Comparison of ENCODE assay signal across 8 cellular contexts in genomic region chrX:53048169-53049126, GRCh38. TPM values are rescaled to one million over a fixed set of nuclear protein-coding genes. Genes with fewer than 3 reads are reported as not detected.
A peak's percentile ranks its signal among the peaks of the same experiment; 100 is the strongest.
DNase-seq lines count a peak whose midpoint lies in the region; ATAC-seq and TF ChIP-seq lines count a peak whose summit lies in the region.

Gene GPR173 (plus strand): TSS chrX:53048789. CDS start chrX:53076622, 27,833 bp downstream.

- peak within 1 kb of the TSS in 11 of 12 donors; percentile 15 to 63 (median 46) for H3K4me3 ChIP-seq in heart left ventricle

- no peak within 1 kb of the TSS for H3K27ac Mint-ChIP-seq in activated B cell treated with CpG ODN at 0.5 μM for 24 hours
- H3K27ac Mint-ChIP-seq in activated naive CD4-positive, alpha-beta T cell treated with anti-CD3 and anti-CD28 coated beads, Interleukin-2, amount 50 U/mL, for 72 hours = no peak within 1 kb of the TSS
- H3K27ac Mint-ChIP-seq in activated T-helper 1 cell treated with anti-CD3 and anti-CD28 coated beads, Interleukin-12 subunit alpha, Interleukin-12 subunit beta, Interleukin-2, Interleukin-4 antibody, amounts not matched to agents 30 ng/mL and 10 ng/mL and 1 ng/mL, durations not matched to agents 14 hours and 24 hours and 36 hours = no peak within 1 kb of the TSS

- peaks cover 0 to 13% (median 0%) of the 10 kb centered on the region in 9 donors for H3K27me3 ChIP-seq in heart left ventricle

- H3K27ac ChIP-seq in heart left ventricle = peak within 1 kb of the TSS in 5 of 12 donors; percentile 3 to 46 (median 23)

- 1 to 30% (median 15%) methylated on average over 21 to 31 of the region's 38 CpGs for WGBS in heart left ventricle, 4 donors

- no peaks in the 10 kb centered on the region for H3K36me3 ChIP-seq in heart left ventricle

- intact Hi-C loops in Right ventricle myocardium inferior (cut with DNase I) (no loop called here), cardiac septum (cut with DNase I) (no loop called here), activated B cell treated with CpG ODN at 0.5 μM for 24 hours (cut with micrococcal nuclease) (no loop called here), heart left ventricle (cut with DNase I) (no loop called here), posterior cingulate gyrus (cut with DNase I) (no loop called here)
- intact Hi-C loops in activated T-helper 1 cell treated with anti-CD3 and anti-CD28 coated beads, Interleukin-12 subunit alpha, Interleukin-12 subunit beta, Interleukin-2, Interleukin-4 antibody, amounts not matched to agents 30 ng/mL and 10 ng/mL and 1 ng/mL, durations not matched to agents 14 hours and 24 hours and 36 hours (cut with micrococcal nuclease) = no loop called here

- no peaks in the 10 kb centered on the region for H3K36me3 Mint-ChIP-seq in activated B cell treated with CpG ODN at 0.5 μM for 24 hours (ENCODE audit: low read depth)
- H3K36me3 Mint-ChIP-seq in activated naive CD4-positive, alpha-beta T cell treated with anti-CD3 and anti-CD28 coated beads, Interleukin-2, amount 50 U/mL, for 72 hours = no peaks in the 10 kb centered on the region
- H3K36me3 Mint-ChIP-seq in activated T-helper 1 cell treated with anti-CD3 and anti-CD28 coated beads, Interleukin-12 subunit alpha, Interleukin-12 subunit beta, Interleukin-2, Interleukin-4 antibody, amounts not matched to agents 30 ng/mL and 10 ng/mL and 1 ng/mL, durations not matched to agents 14 hours and 24 hours and 36 hours (ENCODE audit: low read depth) = no peaks in the 10 kb centered on the region

- no peaks in the 10 kb centered on the region for H3K27me3 Mint-ChIP-seq in activated B cell treated with CpG ODN at 0.5 μM for 24 hours
- H3K27me3 Mint-ChIP-seq in activated T-helper 1 cell treated with anti-CD3 and anti-CD28 coated beads, Interleukin-12 subunit alpha, Interleukin-12 subunit beta, Interleukin-2, Interleukin-4 antibody, amounts not matched to agents 30 ng/mL and 10 ng/mL and 1 ng/mL, durations not matched to agents 14 hours and 24 hours and 36 hours (ENCODE audit: insufficient read depth) = peaks cover 7% of the 10 kb centered on the region

- POLR2A ChIA-PET in activated B cell treated with CpG ODN at 0.5 μM for 24 hours (lab: Charles Lee) = interaction anchor here (0.8 kb wide), 1 partner anchor 33 kb away, joined by 3 read pairs; the partner anchor contains the start of gene TSPYL2

- CTCF ChIA-PET in activated B cell treated with CpG ODN at 0.5 μM for 24 hours (lab: Charles Lee) = no interaction called here

- TF ChIP-seq CTCF in activated B cell treated with CpG ODN at 0.5 μM for 24 hours (IDR thresholded peaks at IDR 0.05) (no peak), heart left ventricle (IDR thresholded peaks at IDR 0.05) (no peak)

- peak within 1 kb of the TSS; percentile 48 for H3K4me3 Mint-ChIP-seq in activated B cell treated with CpG ODN at 0.5 μM for 24 hours
- H3K4me3 Mint-ChIP-seq in activated T-helper 1 cell treated with anti-CD3 and anti-CD28 coated beads, Interleukin-12 subunit alpha, Interleukin-12 subunit beta, Interleukin-2, Interleukin-4 antibody, amounts not matched to agents 30 ng/mL and 10 ng/mL and 1 ng/mL, durations not matched to agents 14 hours and 24 hours and 36 hours = no peak within 1 kb of the TSS

- H3K4me1 ChIP-seq in heart left ventricle = peaks cover 0 to 5% (median 0%) of the 10 kb centered on the region in 12 donors

- H3K4me1 Mint-ChIP-seq in activated B cell treated with CpG ODN at 0.5 μM for 24 hours = peaks cover 3% of the 10 kb centered on the region
- no peaks in the 10 kb centered on the region for H3K4me1 Mint-ChIP-seq in activated T-helper 1 cell treated with anti-CD3 and anti-CD28 coated beads, Interleukin-12 subunit alpha, Interleukin-12 subunit beta, Interleukin-2, Interleukin-4 antibody, amounts not matched to agents 30 ng/mL and 10 ng/mL and 1 ng/mL, durations not matched to agents 14 hours and 24 hours and 36 hours (ENCODE audit: low read depth)

- DNase-seq in Right ventricle myocardium inferior (ENCODE audit: missing footprints) (no peak), cardiac septum (ENCODE audit: low spot score) (no peak), activated B cell treated with CpG ODN at 0.5 μM for 24 hours (no peak), heart left ventricle (peak; percentile 40 to 64 (median 55)), posterior cingulate gyrus (peak; percentile 51 to 95 (median 66)), OCI-M1 (lab: John Stamatoyannopoulos, UW) (no peak)
- no peak for DNase-seq in activated naive CD4-positive, alpha-beta T cell treated with anti-CD3 and anti-CD28 coated beads, Interleukin-2, amount 50 U/mL, for 72 hours (ENCODE audit: low spot score in 2 of 2)
- DNase-seq in activated T-helper 1 cell treated with anti-CD3 and anti-CD28 coated beads, Interleukin-12 subunit alpha, Interleukin-12 subunit beta, Interleukin-2, Interleukin-4 antibody, amounts not matched to agents 30 ng/mL and 10 ng/mL and 1 ng/mL, durations not matched to agents 14 hours and 24 hours and 36 hours (ENCODE audit: low spot score) = no peak

- H3K9me3 ChIP-seq in heart left ventricle = no peaks in the 10 kb centered on the region

- TF ChIP-seq POLR2A in heart left ventricle (IDR thresholded peaks at IDR 0.05) = no peak

- H3K9me3 Mint-ChIP-seq in activated B cell treated with CpG ODN at 0.5 μM for 24 hours = no peaks in the 10 kb centered on the region
- H3K9me3 Mint-ChIP-seq in activated naive CD4-positive, alpha-beta T cell treated with anti-CD3 and anti-CD28 coated beads, Interleukin-2, amount 50 U/mL, for 72 hours = no peaks in the 10 kb centered on the region
- no peaks in the 10 kb centered on the region for H3K9me3 Mint-ChIP-seq in activated T-helper 1 cell treated with anti-CD3 and anti-CD28 coated beads, Interleukin-12 subunit alpha, Interleukin-12 subunit beta, Interleukin-2, Interleukin-4 antibody, amounts not matched to agents 30 ng/mL and 10 ng/mL and 1 ng/mL, durations not matched to agents 14 hours and 24 hours and 36 hours

- ATAC-seq in Right ventricle myocardium inferior (peak; percentile 93), activated B cell treated with CpG ODN at 0.5 μM for 24 hours (ENCODE audit: low read depth) (peak; percentile 25), heart left ventricle (peak; percentile 70 to 95 (median 92))
- ATAC-seq in activated naive CD4-positive, alpha-beta T cell treated with anti-CD3 and anti-CD28 coated beads, Interleukin-2, amount 50 U/mL, for 72 hours = no peak

RNA-seq across cellular contexts. Expression of gene GPR173, which starts in this region (rescaled TPM):
- total RNA-seq in Right ventricle myocardium inferior (0.35 TPM), cardiac septum (3.2 TPM), activated B cell treated with CpG ODN at 0.5 μM for 24 hours (0.10 and 0.16 TPM in 2 replicates), heart left ventricle (1 to 10 TPM in 4 of 9 donors, under 1 TPM in 5; 0.32 to 2.6 (median 0.75) TPM)
- polyA plus RNA-seq in heart left ventricle = under 1 TPM; 0.38 to 0.75 TPM
- total RNA-seq in activated naive CD4-positive, alpha-beta T cell treated with anti-CD3 and anti-CD28 coated beads, Interleukin-2, amount 50 U/mL, for 72 hours = under 1 TPM; 0.11 to 0.14 TPM
- not detected in 2 replicates for total RNA-seq in activated T-helper 1 cell treated with anti-CD3 and anti-CD28 coated beads, Interleukin-12 subunit alpha, Interleukin-12 subunit beta, Interleukin-2, Interleukin-4 antibody, amounts not matched to agents 30 ng/mL and 10 ng/mL and 1 ng/mL, durations not matched to agents 14 hours and 24 hours and 36 hours

Comparison
In these comparisons a context has a peak if more than half of its experiments do, and no peak if none do; other contexts are left out.
1. DNase-seq: peak in heart left ventricle (5 of 5) and posterior cingulate gyrus (10 of 10); none in Right ventricle myocardium inferior (single experiment), cardiac septum (single experiment), activated B cell treated with CpG ODN at 0.5 μM for 24 hours (single experiment), activated naive CD4-positive, alpha-beta T cell treated with anti-CD3 and anti-CD28 coated beads, Interleukin-2, amount 50 U/mL, for 72 hours (0 of 2), activated T-helper 1 cell treated with anti-CD3 and anti-CD28 coated beads, Interleukin-12 subunit alpha, Interleukin-12 subunit beta, Interleukin-2, Interleukin-4 antibody, amounts not matched to agents 30 ng/mL and 10 ng/mL and 1 ng/mL, durations not matched to agents 14 hours and 24 hours and 36 hours (single experiment) and OCI-M1 (single experiment).
2. Peak in ATAC-seq in Right ventricle myocardium inferior; RNA of the gene not detected or under 1 TPM.
3. Peak in ATAC-seq in activated B cell treated with CpG ODN at 0.5 μM for 24 hours; RNA of the gene not detected or under 1 TPM.
4. ATAC-seq: peak in heart left ventricle (4 of 4); none in activated naive CD4-positive, alpha-beta T cell treated with anti-CD3 and anti-CD28 coated beads, Interleukin-2, amount 50 U/mL, for 72 hours (0 of 2).